11 cellular contexts compared by ENCODE assay signal in the genomic region with DNA sequence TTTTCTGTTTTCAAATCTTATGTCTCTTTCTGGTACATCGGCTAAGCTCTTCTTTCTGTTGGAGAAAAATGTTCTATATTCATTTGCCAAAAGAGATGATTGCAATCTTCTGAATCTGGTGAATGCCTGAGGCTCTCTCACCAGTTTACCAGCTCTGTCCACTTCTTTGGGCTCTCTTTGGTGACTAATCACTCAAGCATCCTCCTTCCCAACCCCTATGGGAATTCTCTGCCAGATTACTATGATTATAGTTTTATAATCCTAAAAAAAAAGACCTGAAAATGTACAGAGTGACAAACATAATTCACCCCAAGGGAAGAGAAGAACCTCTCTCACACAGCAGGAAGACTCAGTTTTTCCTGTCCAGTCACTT.
DNase-seq lines count a peak whose midpoint lies in the region; ATAC-seq and TF ChIP-seq lines count a peak whose summit lies in the region.
"Had no signal": no experiment of that assay in that cellular context is flagged by ENCODE, and none has a peak within 500 bp of the region (broad histone marks: within the 10 kb centered on the region; RNA-seq: fewer than 3 reads in every experiment).

No MANE protein-coding gene starts in this region.

- H3K4me1 ChIP-seq in SK-N-SH (ENCODE audit: control insufficient read depth in 1 of 2, insufficient read depth in 2 of 2, low read depth in 1 of 2, low read length in 1 of 2) = peaks cover 46 to 47% of the 10 kb centered on the region in 2 experiments
- H3K4me1 ChIP-seq in stomach = peaks cover 0 to 2% (median 0%) of the 10 kb centered on the region in 4 donors

- ATAC-seq in activated naive CD8-positive, alpha-beta T cell treated with anti-CD3 and anti-CD28 coated beads, Interleukin-2, amount 50 U/mL, for 24 hours = peak; percentile 49
- ATAC-seq in left ventricle myocardium superior = no peak

- TF ChIP-seq POLR2A in stomach (IDR thresholded peaks at IDR 0.05) = no peak

- H3K9me3 Mint-ChIP-seq in activated naive CD8-positive, alpha-beta T cell treated with anti-CD3 and anti-CD28 coated beads, Interleukin-2, amount 50 U/mL, for 24 hours = no peaks in the 10 kb centered on the region
- H3K9me3 Mint-ChIP-seq in activated naive CD8-positive, alpha-beta T cell treated with anti-CD3 and anti-CD28 coated beads for 36 hours = no peaks in the 10 kb centered on the region

- H3K9me3 ChIP-seq in SK-N-SH (no peaks in the 10 kb centered on the region), stomach (no peaks in the 10 kb centered on the region)
- H3K9me3 ChIP-seq: sigmoid colon had no signal

- peak overlapping the region; percentile 59; the same call in 1 of the 2 replicates for H2AFZ ChIP-seq in SK-N-SH (ENCODE audit: low read depth)

- no peak for DNase-seq in activated naive CD8-positive, alpha-beta T cell treated with anti-CD3 and anti-CD28 coated beads, Interleukin-2, amount 50 U/mL, for 24 hours
- no peak for DNase-seq in activated naive CD8-positive, alpha-beta T cell treated with anti-CD3 and anti-CD28 coated beads for 36 hours
- no peak for DNase-seq in SK-N-SH
- peak; percentile 69 for DNase-seq in fibroblast of pulmonary artery (ENCODE audit: low read depth)
- no peak for DNase-seq in left ventricle myocardium superior
- DNase-seq in SK-N-DZ (ENCODE audit: low spot score) = no peak
- no peak for DNase-seq in occipital lobe (lab: John Stamatoyannopoulos, UW)
- no peak for DNase-seq in stomach
- DNase-seq: erythroblast, sigmoid colon had no signal

- peak overlapping the region; percentile 75 to 92; a peak in 3 of 4 replicates for H3K27ac ChIP-seq in SK-N-SH (ENCODE audit: low read depth in 2 of 2, low read length in 1 of 2)
- no peak overlapping the region for H3K27ac ChIP-seq in stomach
- H3K27ac ChIP-seq: KMS-11, sigmoid colon had no signal

- TF ChIP-seq CTCF in SK-N-SH (IDR thresholded peaks at IDR 0.05) = no peak
- no peak for TF ChIP-seq CTCF in fibroblast of pulmonary artery (IDR thresholded peaks at IDR 0.05; ENCODE audit: low read length, missing control alignments)
- no peak for TF ChIP-seq CTCF in stomach (IDR thresholded peaks at IDR 0.05)

- H3K27ac Mint-ChIP-seq in activated naive CD8-positive, alpha-beta T cell treated with anti-CD3 and anti-CD28 coated beads, Interleukin-2, amount 50 U/mL, for 24 hours = no peak overlapping the region
- no peak overlapping the region for H3K27ac Mint-ChIP-seq in activated naive CD8-positive, alpha-beta T cell treated with anti-CD3 and anti-CD28 coated beads for 36 hours

- peak overlapping the region; percentile 5 to 18; a peak in 2 of 4 replicates for H3K4me3 ChIP-seq in SK-N-SH (ENCODE audit: low read depth in 2 of 2, low read length in 1 of 2)
- H3K4me3 ChIP-seq in fibroblast of pulmonary artery (replicated peaks; ENCODE audit: low read depth, low read length) = no peak overlapping the region
- no peak overlapping the region for H3K4me3 ChIP-seq in stomach
- H3K4me3 ChIP-seq: sigmoid colon had no signal

- peaks cover 10% of the 10 kb centered on the region for H3K36me3 Mint-ChIP-seq in activated naive CD8-positive, alpha-beta T cell treated with anti-CD3 and anti-CD28 coated beads, Interleukin-2, amount 50 U/mL, for 24 hours (ENCODE audit: low read depth)
- peaks cover 10% of the 10 kb centered on the region for H3K36me3 Mint-ChIP-seq in activated naive CD8-positive, alpha-beta T cell treated with anti-CD3 and anti-CD28 coated beads for 36 hours

- H3K36me3 ChIP-seq in SK-N-SH (replicated peaks in 1 of 2; ENCODE audit: control insufficient read depth in 1 of 2, insufficient read depth in 2 of 2, low read length in 1 of 2) (no peaks in the 10 kb centered on the region), stomach (no peaks in the 10 kb centered on the region)
- H3K36me3 ChIP-seq: sigmoid colon had no signal

- WGBS in SK-N-SH (ENCODE audit: low lambda C conversion rate) = 7% methylated on average over 1 of the region's 1 CpG
- 76 to 92% (median 82%) methylated on average over 1 of the region's 1 CpG for WGBS in stomach, 5 donors

- peak overlapping the region; percentile 53 for H3K4me2 ChIP-seq in SK-N-SH
- H3K4me2 ChIP-seq: KMS-11 had no signal

- CTCF ChIA-PET in SK-N-SH (lab: Yijun Ruan, JAX) = interaction anchor here (0.6 to 11.1 kb wide), 7 partner anchors 11 to 1001 kb away, joined by 3 to 133 read pairs (median 5); no protein-coding TSS in a partner anchor

- H3K4me1 Mint-ChIP-seq in activated naive CD8-positive, alpha-beta T cell treated with anti-CD3 and anti-CD28 coated beads, Interleukin-2, amount 50 U/mL, for 24 hours = peaks cover 15% of the 10 kb centered on the region
- H3K4me1 Mint-ChIP-seq in activated naive CD8-positive, alpha-beta T cell treated with anti-CD3 and anti-CD28 coated beads for 36 hours = peaks cover 6% of the 10 kb centered on the region

- no peaks in the 10 kb centered on the region for H4K20me1 ChIP-seq in SK-N-SH (ENCODE audit: insufficient read depth)

- no peaks in the 10 kb centered on the region for H3K9me2 ChIP-seq in SK-N-SH

- no peaks in the 10 kb centered on the region for H3K27me3 Mint-ChIP-seq in activated naive CD8-positive, alpha-beta T cell treated with anti-CD3 and anti-CD28 coated beads, Interleukin-2, amount 50 U/mL, for 24 hours
- no peaks in the 10 kb centered on the region for H3K27me3 Mint-ChIP-seq in activated naive CD8-positive, alpha-beta T cell treated with anti-CD3 and anti-CD28 coated beads for 36 hours

- no peaks in the 10 kb centered on the region for H3K27me3 ChIP-seq in SK-N-SH (ENCODE audit: insufficient read depth)
- no peaks in the 10 kb centered on the region for H3K27me3 ChIP-seq in stomach
- H3K27me3 ChIP-seq: sigmoid colon had no signal

- peak overlapping the region; percentile 48; the same call in 1 of the 2 replicates for H3K9ac ChIP-seq in SK-N-SH
- H3K9ac ChIP-seq: KMS-11 had no signal

- no peak overlapping the region for H3K4me3 Mint-ChIP-seq in activated naive CD8-positive, alpha-beta T cell treated with anti-CD3 and anti-CD28 coated beads, Interleukin-2, amount 50 U/mL, for 24 hours
- no peak overlapping the region for H3K4me3 Mint-ChIP-seq in activated naive CD8-positive, alpha-beta T cell treated with anti-CD3 and anti-CD28 coated beads for 36 hours

- no peak for TF ChIP-seq RAD21 in SK-N-SH (IDR thresholded peaks at IDR 0.05; ENCODE audit: low read length)

- intact Hi-C loops in left ventricle myocardium superior (cut with micrococcal nuclease) (no loop called here), stomach (cut with DNase I; ENCODE audit: low total_unique reads) (no loop called here)

- peak; percentile 30 to 85; a peak in 3 of 4 replicates for TF ChIP-seq EP300 in SK-N-SH (IDR thresholded peaks at IDR 0.05; ENCODE audit: borderline replicate concordance in 1 of 2, low read depth in 1 of 2, low read length in 1 of 2)
- no peak for TF ChIP-seq EP300 in stomach (IDR thresholded peaks at IDR 0.05)

- H3F3A ChIP-seq in SK-N-SH (replicated peaks; ENCODE audit: insufficient read depth) = peaks cover 33% of the 10 kb centered on the region

- POLR2A ChIA-PET in SK-N-SH (lab: Yijun Ruan, JAX) = no interaction called here

- no peaks in the 10 kb centered on the region for H3K79me2 ChIP-seq in SK-N-SH (ENCODE audit: insufficient read depth)

TF ChIP-seq in SK-N-SH, 30 proteins besides CTCF, POLR2A, EP300 and RAD21 (continues in another document):
- TF ChIP-seq, protein P1, sequence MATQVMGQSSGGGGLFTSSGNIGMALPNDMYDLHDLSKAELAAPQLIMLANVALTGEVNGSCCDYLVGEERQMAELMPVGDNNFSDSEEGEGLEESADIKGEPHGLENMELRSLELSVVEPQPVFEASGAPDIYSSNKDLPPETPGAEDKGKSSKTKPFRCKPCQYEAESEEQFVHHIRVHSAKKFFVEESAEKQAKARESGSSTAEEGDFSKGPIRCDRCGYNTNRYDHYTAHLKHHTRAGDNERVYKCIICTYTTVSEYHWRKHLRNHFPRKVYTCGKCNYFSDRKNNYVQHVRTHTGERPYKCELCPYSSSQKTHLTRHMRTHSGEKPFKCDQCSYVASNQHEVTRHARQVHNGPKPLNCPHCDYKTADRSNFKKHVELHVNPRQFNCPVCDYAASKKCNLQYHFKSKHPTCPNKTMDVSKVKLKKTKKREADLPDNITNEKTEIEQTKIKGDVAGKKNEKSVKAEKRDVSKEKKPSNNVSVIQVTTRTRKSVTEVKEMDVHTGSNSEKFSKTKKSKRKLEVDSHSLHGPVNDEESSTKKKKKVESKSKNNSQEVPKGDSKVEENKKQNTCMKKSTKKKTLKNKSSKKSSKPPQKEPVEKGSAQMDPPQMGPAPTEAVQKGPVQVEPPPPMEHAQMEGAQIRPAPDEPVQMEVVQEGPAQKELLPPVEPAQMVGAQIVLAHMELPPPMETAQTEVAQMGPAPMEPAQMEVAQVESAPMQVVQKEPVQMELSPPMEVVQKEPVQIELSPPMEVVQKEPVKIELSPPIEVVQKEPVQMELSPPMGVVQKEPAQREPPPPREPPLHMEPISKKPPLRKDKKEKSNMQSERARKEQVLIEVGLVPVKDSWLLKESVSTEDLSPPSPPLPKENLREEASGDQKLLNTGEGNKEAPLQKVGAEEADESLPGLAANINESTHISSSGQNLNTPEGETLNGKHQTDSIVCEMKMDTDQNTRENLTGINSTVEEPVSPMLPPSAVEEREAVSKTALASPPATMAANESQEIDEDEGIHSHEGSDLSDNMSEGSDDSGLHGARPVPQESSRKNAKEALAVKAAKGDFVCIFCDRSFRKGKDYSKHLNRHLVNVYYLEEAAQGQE (IDR thresholded peaks at IDR 0.05; ENCODE audit: low read depth, low read length) = peak; percentile 68; the same call in 1 of the 2 replicates
- TF ChIP-seq NRF1 (IDR thresholded peaks at IDR 0.05; ENCODE audit: low read depth, low read length) (no peak), JUND (IDR thresholded peaks at IDR 0.05) (peak; percentile 98), TEAD4 (IDR thresholded peaks at IDR 0.05; ENCODE audit: borderline replicate concordance, insufficient read depth) (peak; percentile 96)
- TF ChIP-seq, protein P2, sequence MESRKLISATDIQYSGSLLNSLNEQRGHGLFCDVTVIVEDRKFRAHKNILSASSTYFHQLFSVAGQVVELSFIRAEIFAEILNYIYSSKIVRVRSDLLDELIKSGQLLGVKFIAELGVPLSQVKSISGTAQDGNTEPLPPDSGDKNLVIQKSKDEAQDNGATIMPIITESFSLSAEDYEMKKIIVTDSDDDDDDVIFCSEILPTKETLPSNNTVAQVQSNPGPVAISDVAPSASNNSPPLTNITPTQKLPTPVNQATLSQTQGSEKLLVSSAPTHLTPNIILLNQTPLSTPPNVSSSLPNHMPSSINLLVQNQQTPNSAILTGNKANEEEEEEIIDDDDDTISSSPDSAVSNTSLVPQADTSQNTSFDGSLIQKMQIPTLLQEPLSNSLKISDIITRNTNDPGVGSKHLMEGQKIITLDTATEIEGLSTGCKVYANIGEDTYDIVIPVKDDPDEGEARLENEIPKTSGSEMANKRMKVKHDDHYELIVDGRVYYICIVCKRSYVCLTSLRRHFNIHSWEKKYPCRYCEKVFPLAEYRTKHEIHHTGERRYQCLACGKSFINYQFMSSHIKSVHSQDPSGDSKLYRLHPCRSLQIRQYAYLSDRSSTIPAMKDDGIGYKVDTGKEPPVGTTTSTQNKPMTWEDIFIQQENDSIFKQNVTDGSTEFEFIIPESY (IDR thresholded peaks at IDR 0.05; ENCODE audit: borderline replicate concordance, low read depth) = 0 out of 2 replicates have a peak, but pooled peaks have one; percentile 27

Comparison
In these comparisons a context has a peak if more than half of its experiments do, and no peak if none do; other contexts are left out.
1. H3K27ac ChIP-seq: peak in SK-N-SH (2 of 2); none in stomach (0 of 5).
2. H3K4me3 ChIP-seq: peak in SK-N-SH (2 of 2); none in fibroblast of pulmonary artery (single experiment) and stomach (0 of 4).